ENCODE assay signal across 1 cellular context in the genomic region with DNA sequence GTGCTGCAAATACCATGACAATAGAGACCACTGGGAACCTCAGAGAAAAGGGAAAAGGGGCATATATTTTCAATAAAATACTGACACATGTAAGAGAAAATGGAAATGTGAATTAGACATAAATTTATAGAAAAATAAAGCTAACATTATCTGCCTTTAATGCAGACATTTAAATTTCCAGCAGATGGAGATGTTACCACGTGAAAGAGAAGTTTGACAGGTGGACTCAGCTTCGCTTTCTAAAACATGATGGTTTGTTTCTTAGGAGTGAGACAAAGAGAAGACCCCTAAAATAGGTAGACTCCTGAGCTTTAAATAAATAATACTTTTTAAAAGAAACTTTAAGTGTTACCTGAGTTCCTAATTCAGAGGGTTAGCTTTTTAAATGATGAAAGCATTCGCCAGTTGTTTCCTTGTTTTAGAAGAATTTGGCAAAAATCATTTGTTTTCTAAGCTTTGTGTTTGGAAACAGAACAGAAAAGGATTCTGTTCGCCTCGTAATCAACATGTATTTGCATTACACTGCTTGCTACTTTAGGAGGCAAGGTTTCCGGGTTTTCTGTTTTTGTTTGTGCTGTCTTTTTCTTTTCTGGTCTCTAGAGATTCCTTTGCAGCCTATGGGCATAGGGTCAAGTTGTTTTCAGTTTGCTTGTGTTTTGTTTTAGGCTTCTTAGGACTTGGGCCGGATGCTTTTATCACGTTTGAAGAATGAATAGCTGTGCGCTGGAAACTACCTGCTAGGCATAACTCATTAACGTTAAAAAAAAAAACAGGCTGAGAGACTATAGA.
TF ChIP-seq lines count a peak whose summit lies in the region.

No MANE protein-coding gene starts in this region.

TF ChIP-seq in K562, 482 proteins besides CTCF, POLR2A, EP300 and RAD21:
- TF ChIP-seq, protein P1, sequence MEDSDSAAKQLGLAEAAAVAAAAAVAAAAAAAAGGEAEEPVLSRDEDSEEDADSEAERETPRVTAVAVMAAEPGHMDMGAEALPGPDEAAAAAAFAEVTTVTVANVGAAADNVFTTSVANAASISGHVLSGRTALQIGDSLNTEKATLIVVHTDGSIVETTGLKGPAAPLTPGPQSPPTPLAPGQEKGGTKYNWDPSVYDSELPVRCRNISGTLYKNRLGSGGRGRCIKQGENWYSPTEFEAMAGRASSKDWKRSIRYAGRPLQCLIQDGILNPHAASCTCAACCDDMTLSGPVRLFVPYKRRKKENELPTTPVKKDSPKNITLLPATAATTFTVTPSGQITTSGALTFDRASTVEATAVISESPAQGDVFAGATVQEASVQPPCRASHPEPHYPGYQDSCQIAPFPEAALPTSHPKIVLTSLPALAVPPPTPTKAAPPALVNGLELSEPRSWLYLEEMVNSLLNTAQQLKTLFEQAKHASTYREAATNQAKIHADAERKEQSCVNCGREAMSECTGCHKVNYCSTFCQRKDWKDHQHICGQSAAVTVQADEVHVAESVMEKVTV (CRISPR knock-in tag; IDR thresholded peaks at IDR 0.05), result 0 out of 2 replicates have a peak, but pooled peaks have one; percentile 15
- TF ChIP-seq, protein P2, sequence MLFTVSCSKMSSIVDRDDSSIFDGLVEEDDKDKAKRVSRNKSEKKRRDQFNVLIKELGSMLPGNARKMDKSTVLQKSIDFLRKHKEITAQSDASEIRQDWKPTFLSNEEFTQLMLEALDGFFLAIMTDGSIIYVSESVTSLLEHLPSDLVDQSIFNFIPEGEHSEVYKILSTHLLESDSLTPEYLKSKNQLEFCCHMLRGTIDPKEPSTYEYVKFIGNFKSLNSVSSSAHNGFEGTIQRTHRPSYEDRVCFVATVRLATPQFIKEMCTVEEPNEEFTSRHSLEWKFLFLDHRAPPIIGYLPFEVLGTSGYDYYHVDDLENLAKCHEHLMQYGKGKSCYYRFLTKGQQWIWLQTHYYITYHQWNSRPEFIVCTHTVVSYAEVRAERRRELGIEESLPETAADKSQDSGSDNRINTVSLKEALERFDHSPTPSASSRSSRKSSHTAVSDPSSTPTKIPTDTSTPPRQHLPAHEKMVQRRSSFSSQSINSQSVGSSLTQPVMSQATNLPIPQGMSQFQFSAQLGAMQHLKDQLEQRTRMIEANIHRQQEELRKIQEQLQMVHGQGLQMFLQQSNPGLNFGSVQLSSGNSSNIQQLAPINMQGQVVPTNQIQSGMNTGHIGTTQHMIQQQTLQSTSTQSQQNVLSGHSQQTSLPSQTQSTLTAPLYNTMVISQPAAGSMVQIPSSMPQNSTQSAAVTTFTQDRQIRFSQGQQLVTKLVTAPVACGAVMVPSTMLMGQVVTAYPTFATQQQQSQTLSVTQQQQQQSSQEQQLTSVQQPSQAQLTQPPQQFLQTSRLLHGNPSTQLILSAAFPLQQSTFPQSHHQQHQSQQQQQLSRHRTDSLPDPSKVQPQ (CRISPR knock-in tag; IDR thresholded peaks at IDR 0.05; ENCODE audit: borderline replicate concordance), result no peak
